In genomic region chr4:153001626-153002025, GRCh38 we compare ENCODE assay signal across 10 cellular contexts.
"Had no signal": no experiment of that assay in that cellular context is flagged by ENCODE, and none has a peak within 500 bp of the region (broad histone marks: within the 10 kb centered on the region; RNA-seq: fewer than 3 reads in every experiment).

No MANE protein-coding gene starts in this region.

- H3K9me3 ChIP-seq: heart right ventricle, left ventricle myocardium inferior, pancreas, transverse colon had no signal

- H3K4me1 Mint-ChIP-seq: activated CD4-positive, alpha-beta memory T cell treated with anti-CD3 and anti-CD28 coated beads, Interleukin-2, amount 10 ng/mL, durations not matched to agents 7 days and 5 days had no signal

- H3K27me3 ChIP-seq: foreskin keratinocyte, pancreas, transverse colon had no signal

- H3K27ac ChIP-seq: foreskin keratinocyte, heart right ventricle, left ventricle myocardium inferior, pancreas, transverse colon had no signal

- H3K36me3 Mint-ChIP-seq: memory B cell had no signal

- H3K9me3 Mint-ChIP-seq: activated CD4-positive, alpha-beta memory T cell treated with anti-CD3 and anti-CD28 coated beads, Interleukin-2, amount 10 ng/mL, durations not matched to agents 7 days and 5 days; memory B cell; nephron had no signal

- H3K4me3 Mint-ChIP-seq: activated CD4-positive, alpha-beta memory T cell treated with anti-CD3 and anti-CD28 coated beads, Interleukin-2, amount 10 ng/mL, durations not matched to agents 7 days and 5 days; memory B cell; nephron had no signal

- H3K4me1 ChIP-seq: pancreas had no signal

- ATAC-seq: foreskin keratinocyte, heart right ventricle, pancreas had no signal

- H3K27ac Mint-ChIP-seq: activated CD4-positive, alpha-beta memory T cell treated with anti-CD3 and anti-CD28 coated beads, Interleukin-2, amount 10 ng/mL, durations not matched to agents 7 days and 5 days; memory B cell had no signal

- DNase-seq: activated CD4-positive, alpha-beta memory T cell treated with anti-CD3 and anti-CD28 coated beads, Interleukin-2, amount 10 ng/mL, durations not matched to agents 7 days and 5 days; activated CD4-positive, alpha-beta T cell treated with anti-CD3 and anti-CD28 coated beads for 1 hour; activated naive CD4-positive, alpha-beta T cell; foreskin keratinocyte; heart right ventricle; left ventricle myocardium inferior; transverse colon had no signal
